In the genomic region with DNA sequence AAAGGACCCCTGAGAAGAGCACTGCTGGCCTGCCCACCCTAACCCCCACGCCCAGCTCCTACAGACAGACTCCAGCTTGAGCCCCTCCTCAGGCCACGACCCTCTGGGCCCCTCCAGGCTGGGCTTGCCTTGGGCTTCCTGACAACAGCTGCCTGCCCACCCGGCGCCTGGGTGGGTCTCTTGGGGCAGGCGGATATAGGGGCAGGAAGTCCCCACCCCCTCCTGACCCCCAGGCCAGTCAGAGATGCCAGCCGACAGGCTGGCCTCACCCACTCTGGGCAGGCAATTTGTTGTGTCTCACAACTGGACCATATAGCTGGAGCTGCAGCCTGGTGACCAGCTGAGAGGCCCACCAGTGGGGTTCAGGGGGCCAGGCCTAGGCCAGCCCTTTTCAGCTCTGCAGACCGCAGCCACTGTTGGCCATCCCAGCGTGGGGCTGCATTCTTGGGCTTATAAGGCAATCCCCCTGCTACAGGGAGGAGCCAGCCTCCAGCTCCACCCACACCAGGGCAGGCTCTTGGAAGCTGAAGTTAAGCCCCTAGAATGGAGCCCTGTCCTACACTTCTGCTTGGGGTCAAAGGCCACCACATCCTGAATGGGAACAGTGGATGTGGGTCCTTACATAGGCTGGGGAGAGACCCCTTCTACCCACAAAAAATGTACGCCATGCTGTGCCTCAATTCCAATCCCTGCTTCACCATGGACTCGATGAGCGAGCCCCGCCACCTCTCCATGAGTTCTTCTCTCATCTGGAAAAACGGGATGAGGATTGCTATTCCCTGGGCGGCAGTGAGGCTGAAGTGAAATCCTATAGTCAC, we compare ENCODE assay signal across 8 cellular contexts. TPM values are rescaled to one million over a fixed set of nuclear protein-coding genes. Genes with fewer than 3 reads are reported as not detected.
DNase-seq lines count a peak whose midpoint lies in the region; ATAC-seq and TF ChIP-seq lines count a peak whose summit lies in the region.

No MANE protein-coding gene starts in this region.

- 49 to 50% methylated on average over 14 of the region's 14 CpGs for WGBS in ectodermal cell, 2 experiments

- H2AFZ ChIP-seq in PC-9 = no peak overlapping the region

- H3K4me1 ChIP-seq in PC-9 (replicated peaks; ENCODE audit: insufficient read depth) (peaks cover 41% of the 10 kb centered on the region), ectodermal cell (ENCODE audit: control insufficient read depth, insufficient read depth, low read length) (peaks cover 31% of the 10 kb centered on the region), mucosa of stomach (ENCODE audit: control insufficient read depth, insufficient read depth, low read length) (peaks cover 41% of the 10 kb centered on the region)

- no peak; the same call in 1 of the 2 replicates for TF ChIP-seq CTCF in PC-9 (conservative IDR thresholded peaks at IDR 0.05)

- no peaks in the 10 kb centered on the region for H3K27me3 ChIP-seq in PC-9 (ENCODE audit: insufficient read depth, low read depth)
- peaks cover 22% of the 10 kb centered on the region for H3K27me3 ChIP-seq in ectodermal cell (ENCODE audit: control insufficient read depth, insufficient read depth, low read length, poor library complexity, severe bottlenecking)
- H3K27me3 ChIP-seq in mucosa of stomach (ENCODE audit: control insufficient read depth, insufficient read depth, low read length) = peaks cover 19% of the 10 kb centered on the region

- intact Hi-C loops in PC-9 (cut with micrococcal nuclease; ENCODE audit: unreplicated experiment) = loop anchor here (2.0 to 5.0 kb wide), 3 partner anchors 21 to 363 kb away; partner anchors contain the start of gene NSD1

- BruUV-seq in PC-9 (replicated peaks; lab: Mats Ljungman, UMichigan) = no TSS peak

- no peak for ATAC-seq in GM21786 (IDR thresholded peaks at IDR 0.05; ENCODE audit: unreplicated experiment)
- no peak for ATAC-seq in GM21515 (IDR thresholded peaks at IDR 0.05; ENCODE audit: unreplicated experiment)

- H3K9ac ChIP-seq in mucosa of stomach (ENCODE audit: low read length) = peak overlapping the region; percentile 74

- H3K9me2 ChIP-seq in PC-9 (ENCODE audit: insufficient read depth) = no peaks in the 10 kb centered on the region

- H3K4me3 ChIP-seq in PC-9 (peak overlapping the region; percentile 55; the same call in 1 of the 2 replicates), ectodermal cell (ENCODE audit: insufficient read depth, low read depth, low read length) (peak overlapping the region; percentile 86), mucosa of stomach (ENCODE audit: low read length) (no peak overlapping the region)

- H4K20me1 ChIP-seq in PC-9 (ENCODE audit: insufficient read depth) = no peaks in the 10 kb centered on the region

- DNase-seq in GM03348 (ENCODE audit: low spot score) = peak; percentile 89
- peak; percentile 55 to 81 for DNase-seq in PC-9
- DNase-seq in NCI-H345 (lab: John Stamatoyannopoulos, UW) = no peak
- no peak for DNase-seq in DMS53 (lab: John Stamatoyannopoulos, UW)

- H3K9me3 ChIP-seq in PC-9 (ENCODE audit: insufficient read depth, low read depth) (no peaks in the 10 kb centered on the region), ectodermal cell (ENCODE audit: control insufficient read depth, low read length) (no peaks in the 10 kb centered on the region), mucosa of stomach (ENCODE audit: control insufficient read depth, low read length) (no peaks in the 10 kb centered on the region)

- H3K4me2 ChIP-seq in PC-9 = peak overlapping the region; percentile 82

- POLR2A ChIA-PET in PC-9 (lab: Charles Lee; ENCODE audit: unreplicated experiment) = interaction anchor here (0.5 to 1.1 kb wide), 4 partner anchors 9 to 125 kb away, joined by 3 to 7 read pairs (median 5); no protein-coding TSS in a partner anchor

- peak overlapping the region; percentile 65 for H3K27ac ChIP-seq in PC-9
- peak overlapping the region; percentile 94 for H3K27ac ChIP-seq in ectodermal cell (ENCODE audit: insufficient read depth, low read depth, low read length, poor library complexity, severe bottlenecking)

- H3F3A ChIP-seq in PC-9 (ENCODE audit: insufficient read depth, low read depth) = peaks cover 34% of the 10 kb centered on the region; the same call in 1 of the 2 replicates

- H3K79me2 ChIP-seq in PC-9 (ENCODE audit: low read depth) = peaks cover 36% of the 10 kb centered on the region

- no peaks in the 10 kb centered on the region; the same call in 1 of the 2 replicates for H3K36me3 ChIP-seq in PC-9 (ENCODE audit: low read depth)
- H3K36me3 ChIP-seq in ectodermal cell (ENCODE audit: control insufficient read depth, insufficient read depth, low read length) = peaks cover 16% of the 10 kb centered on the region
- H3K36me3 ChIP-seq in mucosa of stomach (ENCODE audit: control insufficient read depth, insufficient read depth, low read length) = no peaks in the 10 kb centered on the region

- CTCF ChIA-PET in PC-9 (lab: Charles Lee) = interaction anchor here (0.5 to 1.7 kb wide), 6 partner anchors 11 to 735 kb away, joined by 3 to 6 read pairs (median 3); no protein-coding TSS in a partner anchor

RNA-seq across cellular contexts. Expression of gene PDLIM7, which starts 2.0 kb away (rescaled TPM):
- total RNA-seq in PC-9 (2021) = 167 and 202 TPM in 2 replicates
- 367 TPM for polyA plus RNA-seq in ectodermal cell (2013, experiment 1 of 4)
- polyA plus RNA-seq in ectodermal cell (2013, experiment 2 of 4) = 396 TPM
- 299 TPM for polyA plus RNA-seq in ectodermal cell (2013, experiment 3 of 4)
- 330 TPM for polyA plus RNA-seq in ectodermal cell (2013, experiment 4 of 4)

RNA-seq across cellular contexts. Expression of gene DOK3, which starts 14.2 kb away (rescaled TPM):
- total RNA-seq in PC-9 (2021) = 12.2 and 12.3 TPM in 2 replicates
- polyA plus RNA-seq in ectodermal cell (2013, experiment 1 of 4) = 6.6 TPM
- polyA plus RNA-seq in ectodermal cell (2013, experiment 2 of 4) = 6.8 TPM
- 3.3 TPM for polyA plus RNA-seq in ectodermal cell (2013, experiment 3 of 4)
- polyA plus RNA-seq in ectodermal cell (2013, experiment 4 of 4) = 3.6 TPM

RNA-seq across cellular contexts. Expression of gene DDX41, which starts 21.3 kb away (rescaled TPM):
- 90.8 and 93.1 TPM in 2 replicates for total RNA-seq in PC-9 (2021)
- 104 TPM for polyA plus RNA-seq in ectodermal cell (2013, experiment 1 of 4)
- 98.4 TPM for polyA plus RNA-seq in ectodermal cell (2013, experiment 2 of 4)
- 70.5 TPM for polyA plus RNA-seq in ectodermal cell (2013, experiment 3 of 4)
- 81.7 TPM for polyA plus RNA-seq in ectodermal cell (2013, experiment 4 of 4)

RNA-seq across cellular contexts. Expression of gene DBN1, which starts 22.0 kb away (rescaled TPM):
- 144 and 181 TPM in 2 replicates for total RNA-seq in PC-9 (2021)
- 451 TPM for polyA plus RNA-seq in ectodermal cell (2013, experiment 1 of 4)
- polyA plus RNA-seq in ectodermal cell (2013, experiment 2 of 4) = 443 TPM
- 312 TPM for polyA plus RNA-seq in ectodermal cell (2013, experiment 3 of 4)
- 341 TPM for polyA plus RNA-seq in ectodermal cell (2013, experiment 4 of 4)

RNA-seq across cellular contexts. Expression of gene PRR7, which starts 48.8 kb away (rescaled TPM):
- total RNA-seq in PC-9 (2021) = 22.2 and 31.7 TPM in 2 replicates
- polyA plus RNA-seq in ectodermal cell (2013, experiment 1 of 4) = 16.6 TPM
- polyA plus RNA-seq in ectodermal cell (2013, experiment 2 of 4) = 13.0 TPM
- 13.3 TPM for polyA plus RNA-seq in ectodermal cell (2013, experiment 3 of 4)
- 16.5 TPM for polyA plus RNA-seq in ectodermal cell (2013, experiment 4 of 4)

Comparison
In these comparisons a context has a peak if more than half of its experiments do, and no peak if none do; other contexts are left out.
1. DNase-seq: peak in GM03348 (single experiment) and PC-9 (2 of 2); none in NCI-H345 (single experiment) and DMS53 (single experiment).